ENCODE assay signal across 2 cellular contexts in genomic region chr15:90822204-90822955, GRCh38.
A peak's percentile ranks its signal among the peaks of the same experiment; 100 is the strongest.
TF ChIP-seq lines count a peak whose summit lies in the region.

No MANE protein-coding gene starts in this region.

TF ChIP-seq in HEK293, 187 proteins besides CTCF, POLR2A, EP300 and RAD21:
- TF ChIP-seq FEZF1 (tag by site-specific recombination; IDR thresholded peaks at IDR 0.05) (no peak), ZNF175 (tag by site-specific recombination; IDR thresholded peaks at IDR 0.05) (no peak), ZNF747 (tag by site-specific recombination; IDR thresholded peaks at IDR 0.05) (no peak), ZNF626 (tag by site-specific recombination; IDR thresholded peaks at IDR 0.05) (no peak), ZNF121 (tag by site-specific recombination; IDR thresholded peaks at IDR 0.05) (peak; percentile 66)

TF ChIP-seq in K562, 482 proteins besides CTCF, POLR2A, EP300 and RAD21:
- TF ChIP-seq CBX3 (IDR thresholded peaks at IDR 0.05; ENCODE audit: borderline replicate concordance in 1 of 2, low read length in 2 of 2): no peak
- no peak for TF ChIP-seq E2F3 (CRISPR knock-in tag; IDR thresholded peaks at IDR 0.05)
- TF ChIP-seq, protein P1, sequence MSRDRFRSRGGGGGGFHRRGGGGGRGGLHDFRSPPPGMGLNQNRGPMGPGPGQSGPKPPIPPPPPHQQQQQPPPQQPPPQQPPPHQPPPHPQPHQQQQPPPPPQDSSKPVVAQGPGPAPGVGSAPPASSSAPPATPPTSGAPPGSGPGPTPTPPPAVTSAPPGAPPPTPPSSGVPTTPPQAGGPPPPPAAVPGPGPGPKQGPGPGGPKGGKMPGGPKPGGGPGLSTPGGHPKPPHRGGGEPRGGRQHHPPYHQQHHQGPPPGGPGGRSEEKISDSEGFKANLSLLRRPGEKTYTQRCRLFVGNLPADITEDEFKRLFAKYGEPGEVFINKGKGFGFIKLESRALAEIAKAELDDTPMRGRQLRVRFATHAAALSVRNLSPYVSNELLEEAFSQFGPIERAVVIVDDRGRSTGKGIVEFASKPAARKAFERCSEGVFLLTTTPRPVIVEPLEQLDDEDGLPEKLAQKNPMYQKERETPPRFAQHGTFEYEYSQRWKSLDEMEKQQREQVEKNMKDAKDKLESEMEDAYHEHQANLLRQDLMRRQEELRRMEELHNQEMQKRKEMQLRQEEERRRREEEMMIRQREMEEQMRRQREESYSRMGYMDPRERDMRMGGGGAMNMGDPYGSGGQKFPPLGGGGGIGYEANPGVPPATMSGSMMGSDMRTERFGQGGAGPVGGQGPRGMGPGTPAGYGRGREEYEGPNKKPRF (IDR thresholded peaks at IDR 0.05; ENCODE audit: low read depth, low read length): no peak
- no peak for TF ChIP-seq ZNF408 (CRISPR knock-in tag; IDR thresholded peaks at IDR 0.05; ENCODE audit: low read depth)
- peak; percentile 68 for TF ChIP-seq ZNF121 (CRISPR knock-in tag; conservative IDR thresholded peaks at IDR 0.05)
- TF ChIP-seq SPI1 (IDR thresholded peaks at IDR 0.05; ENCODE audit: borderline replicate concordance, low read depth, low read length): 0 out of 2 replicates have a peak, but pooled peaks have one; percentile 8
